In the genomic region with DNA sequence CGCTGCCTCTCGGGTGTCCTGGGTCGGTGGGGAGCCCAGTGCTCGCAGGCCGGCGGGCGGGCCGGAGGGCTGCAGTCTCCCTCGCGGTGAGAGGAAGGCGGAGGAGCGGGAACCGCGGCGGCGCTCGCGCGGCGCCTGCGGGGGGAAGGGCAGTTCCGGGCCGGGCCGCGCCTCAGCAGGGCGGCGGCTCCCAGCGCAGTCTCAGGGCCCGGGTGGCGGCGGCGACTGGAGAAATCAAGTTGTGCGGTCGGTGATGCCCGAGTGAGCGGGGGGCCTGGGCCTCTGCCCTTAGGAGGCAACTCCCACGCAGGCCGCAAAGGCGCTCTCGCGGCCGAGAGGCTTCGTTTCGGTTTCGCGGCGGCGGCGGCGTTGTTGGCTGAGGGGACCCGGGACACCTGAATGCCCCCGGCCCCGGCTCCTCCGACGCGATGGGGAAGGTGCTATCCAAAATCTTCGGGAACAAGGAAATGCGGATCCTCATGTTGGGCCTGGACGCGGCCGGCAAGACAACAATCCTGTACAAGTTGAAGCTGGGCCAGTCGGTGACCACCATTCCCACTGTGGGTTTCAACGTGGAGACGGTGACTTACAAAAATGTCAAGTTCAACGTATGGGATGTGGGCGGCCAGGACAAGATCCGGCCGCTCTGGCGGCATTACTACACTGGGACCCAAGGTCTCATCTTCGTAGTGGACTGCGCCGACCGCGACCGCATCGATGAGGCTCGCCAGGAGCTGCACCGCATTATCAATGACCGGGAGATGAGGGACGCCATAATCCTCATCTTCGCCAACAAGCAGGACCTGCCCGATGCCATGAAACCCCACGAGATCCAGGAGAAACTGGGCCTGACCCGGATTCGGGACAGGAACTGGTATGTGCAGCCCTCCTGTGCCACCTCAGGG, we compare ENCODE assay signal across 8 cellular contexts. TPM values are rescaled to one million over a fixed set of nuclear protein-coding genes. Genes with fewer than 3 reads are reported as not detected.
DNase-seq lines count a peak whose midpoint lies in the region; ATAC-seq and TF ChIP-seq lines count a peak whose summit lies in the region.

No MANE protein-coding gene starts in this region.

- TF ChIP-seq CTCF in GM12875 (IDR thresholded peaks at IDR 0.05; ENCODE audit: borderline replicate concordance, insufficient read depth, low read depth, low read length) (no peak), mucosa of descending colon (IDR thresholded peaks at IDR 0.05) (no peak)

- peak; percentile 72 for ATAC-seq in mucosa of descending colon

- no peaks in the 10 kb centered on the region for H3K9me3 ChIP-seq in MG63
- H3K9me3 ChIP-seq in mucosa of descending colon: no peaks in the 10 kb centered on the region

- peak overlapping the region; percentile 90 for H3K4me3 Mint-ChIP-seq in activated CD4-positive, alpha-beta memory T cell treated with anti-CD3 and anti-CD28 coated beads for 36 hours

- POLR2A ChIA-PET in activated CD4-positive, alpha-beta memory T cell treated with anti-CD3 and anti-CD28 coated beads for 36 hours (lab: Charles Lee): interaction anchor here (0.7 to 4.3 kb wide), 17 partner anchors 12 to 189 kb away, joined by 3 to 84 read pairs (median 6); partner anchors contain the start of gene NEMF

- H3K36me3 ChIP-seq in MG63: peaks cover 43% of the 10 kb centered on the region
- H3K36me3 ChIP-seq in mucosa of descending colon (ENCODE audit: low read depth): no peaks in the 10 kb centered on the region

- H3K27ac Mint-ChIP-seq in activated CD4-positive, alpha-beta memory T cell treated with anti-CD3 and anti-CD28 coated beads for 36 hours: peak overlapping the region; percentile 93

- no peaks in the 10 kb centered on the region for H3K27me3 Mint-ChIP-seq in activated CD4-positive, alpha-beta memory T cell treated with anti-CD3 and anti-CD28 coated beads for 36 hours

- intact Hi-C loops in activated CD4-positive, alpha-beta memory T cell treated with anti-CD3 and anti-CD28 coated beads for 36 hours (cut with micrococcal nuclease): loop anchor here (1.0 to 2.0 kb wide), 6 partner anchors 108 to 428 kb away; partner anchors contain the start of genes MGAT2, RPL36AL and SOS2
- intact Hi-C loops in mucosa of descending colon (cut with DNase I, micrococcal nuclease): loop anchor here in 1 of 2 donors (10.0 kb wide), 1 partner anchor 71 kb away; no protein-coding TSS in a partner anchor

- no peaks in the 10 kb centered on the region for H3K27me3 ChIP-seq in MG63

- H3K4me1 ChIP-seq in mucosa of descending colon (ENCODE audit: low read depth): peaks cover 34% of the 10 kb centered on the region

- H3K4me3 ChIP-seq in GM12875 (ENCODE audit: low read depth, low read length) (peak overlapping the region; percentile 100), MG63 (peak overlapping the region; percentile 95), mucosa of descending colon (peak overlapping the region; percentile 99)

- DNase-seq in GOT3 (lab: John Stamatoyannopoulos, UW) (peak; percentile 39), MG63 (peak; percentile 51), mucosa of descending colon (peak; percentile 74 to 87 (median 85)), NCI-H1436 (lab: John Stamatoyannopoulos, UW) (no peak)
- DNase-seq in activated CD4-positive, alpha-beta memory T cell treated with anti-CD3 and anti-CD28 coated beads for 36 hours: peak; percentile 87
- DNase-seq in effector CD8-positive, alpha-beta T cell (lab: John Stamatoyannopoulos, UW): peak; percentile 54
- peak; percentile 36 to 41 for DNase-seq in stimulated activated CD8-positive, alpha-beta memory T cell treated with anti-CD3 and anti-CD28 coated beads, Interleukin-7, amount 100 ng/mL, for 1 hour (ENCODE audit: low read depth in 2 of 2)

- H3K4me1 Mint-ChIP-seq in activated CD4-positive, alpha-beta memory T cell treated with anti-CD3 and anti-CD28 coated beads for 36 hours (ENCODE audit: low read depth): peaks cover 25% of the 10 kb centered on the region

- CTCF ChIA-PET in activated CD4-positive, alpha-beta memory T cell treated with anti-CD3 and anti-CD28 coated beads for 36 hours (lab: Charles Lee): interaction anchor here (1.9 to 5.4 kb wide), 3 partner anchors 14 to 31 kb away, joined by 8 to 28 read pairs (median 14); no protein-coding TSS in a partner anchor

- peaks cover 55% of the 10 kb centered on the region for H3K36me3 Mint-ChIP-seq in activated CD4-positive, alpha-beta memory T cell treated with anti-CD3 and anti-CD28 coated beads for 36 hours

- H3K9me3 Mint-ChIP-seq in activated CD4-positive, alpha-beta memory T cell treated with anti-CD3 and anti-CD28 coated beads for 36 hours: no peaks in the 10 kb centered on the region

RNA-seq across cellular contexts. Expression of gene ARF6, which starts 0.7 kb away (rescaled TPM):
- 24.1 and 32.6 TPM in 2 replicates for total RNA-seq in MG63 (2014; rRNA removed; shearing (Covaris generic); ENCODE audit: low replicate concordance)
- total RNA-seq in activated CD4-positive, alpha-beta memory T cell treated with anti-CD3 and anti-CD28 coated beads for 36 hours: 100 to 1,000 TPM; 198 to 202 TPM
- total RNA-seq in mucosa of descending colon: 100 to 1,000 TPM in 2 of 3 donors, 10 to 100 TPM in 1; 84.3 to 125 (median 123) TPM

RNA-seq across cellular contexts. Expression of gene NEMF, which starts 41.0 kb away (rescaled TPM):
- 30.0 and 50.6 TPM in 2 replicates for total RNA-seq in MG63 (2014; rRNA removed; shearing (Covaris generic); ENCODE audit: low replicate concordance)
- 10 to 100 TPM; 63.6 to 71.0 TPM for total RNA-seq in activated CD4-positive, alpha-beta memory T cell treated with anti-CD3 and anti-CD28 coated beads for 36 hours
- total RNA-seq in mucosa of descending colon: 10 to 100 TPM; 54.8 to 68.9 (median 66.6) TPM
